In the genomic region with DNA sequence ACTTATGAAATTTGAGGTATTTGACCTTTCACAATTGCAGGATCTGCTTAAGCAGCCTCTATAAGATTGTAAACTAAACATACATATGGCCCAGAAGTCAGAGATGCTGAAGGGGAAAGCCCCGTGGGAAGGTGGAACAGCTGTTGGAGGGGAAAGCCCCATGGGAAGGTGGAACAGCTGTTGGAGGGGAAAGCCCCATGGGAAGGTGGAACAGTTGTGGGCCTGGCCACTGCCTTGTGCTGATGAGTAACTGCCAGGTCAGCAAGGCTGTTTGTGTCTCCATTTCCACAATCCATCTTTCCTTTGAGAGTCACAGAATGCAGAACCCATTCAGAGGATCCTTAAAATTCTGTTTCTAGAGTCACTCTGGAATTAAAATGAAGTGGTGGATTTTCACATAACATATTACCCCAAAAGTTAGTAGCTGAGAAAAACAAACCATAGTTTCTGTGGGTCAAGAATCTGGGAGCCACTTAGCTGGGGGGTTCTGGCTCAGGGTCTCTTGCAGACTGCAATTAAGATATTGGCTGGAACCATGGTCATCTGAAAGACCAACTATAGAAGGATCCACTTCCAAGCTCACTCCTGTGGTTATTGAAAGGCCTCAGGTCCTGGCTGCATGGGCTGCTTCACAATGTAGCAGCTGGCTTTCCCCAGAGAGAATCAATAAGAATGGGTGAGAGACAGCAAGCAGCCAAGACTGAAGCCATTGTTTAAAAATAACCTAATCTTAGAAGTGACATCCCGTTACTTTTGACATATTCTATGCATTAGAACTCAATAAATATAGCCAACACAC, we compare ENCODE assay signal across 11 cellular contexts.
A peak's percentile ranks its signal among the peaks of the same experiment; 100 is the strongest.
DNase-seq lines count a peak whose midpoint lies in the region; ATAC-seq and TF ChIP-seq lines count a peak whose summit lies in the region.
"Had no signal": no experiment of that assay in that cellular context is flagged by ENCODE, and none has a peak within 500 bp of the region (broad histone marks: within the 10 kb centered on the region; RNA-seq: fewer than 3 reads in every experiment).

No MANE protein-coding gene starts in this region.

- H3K9ac ChIP-seq in Karpas-422 (ENCODE audit: low read length), result no peak overlapping the region

- H4K20me1 ChIP-seq in Karpas-422 (ENCODE audit: insufficient read depth, low read depth, low read length), result no peaks in the 10 kb centered on the region

- CTCF ChIA-PET in HEK293T (lab: Yijun Ruan, JAX), result no interaction called here

- peaks cover 35% of the 10 kb centered on the region for H3K4me1 ChIP-seq in SJCRH30
- H3K4me1 ChIP-seq in Karpas-422 (ENCODE audit: low read length), result no peaks in the 10 kb centered on the region

- H3K27ac ChIP-seq in SJCRH30, result peak overlapping the region; percentile 66
- H3K27ac ChIP-seq in Karpas-422 (ENCODE audit: low read length), result no peak overlapping the region

- H2AFZ ChIP-seq in Karpas-422 (ENCODE audit: low read length), result no peak overlapping the region

- DNase-seq in A172 (ENCODE audit: low spot score) (peak; percentile 30), SJCRH30 (peak; percentile 100), Karpas-422 (no peak), HEK293T (ENCODE audit: extremely low spot score) (no peak), NCI-H1930 (lab: John Stamatoyannopoulos, UW) (no peak), amniotic stem cell (lab: John Stamatoyannopoulos, UW) (no peak)
- DNase-seq: DMS79, MG63, naive B cell had no signal

- H3K9me2 ChIP-seq in Karpas-422 (replicated peaks; ENCODE audit: insufficient read depth, low read length), result no peaks in the 10 kb centered on the region

- no peak overlapping the region for H3K4me3 ChIP-seq in SJCRH30
- no peak overlapping the region for H3K4me3 ChIP-seq in Karpas-422 (ENCODE audit: low read length)
- H3K4me3 ChIP-seq: MG63 had no signal

- no peaks in the 10 kb centered on the region for H3K36me3 ChIP-seq in SJCRH30
- H3K36me3 ChIP-seq in Karpas-422 (ENCODE audit: insufficient read depth, low read length), result no peaks in the 10 kb centered on the region
- H3K36me3 ChIP-seq: MG63 had no signal

- ATAC-seq in GM18873 (IDR thresholded peaks at IDR 0.05; ENCODE audit: low FRiP score, unreplicated experiment) (peak; percentile 99), HG02852 (IDR thresholded peaks at IDR 0.05; ENCODE audit: unreplicated experiment) (peak; percentile 95)

- H3K9me3 ChIP-seq in SJCRH30 (replicated peaks) (no peaks in the 10 kb centered on the region), Karpas-422 (ENCODE audit: low read length) (no peaks in the 10 kb centered on the region)
- H3K9me3 ChIP-seq: MG63 had no signal

- no peaks in the 10 kb centered on the region for H3K79me2 ChIP-seq in Karpas-422 (ENCODE audit: low read length)

- POLR2A ChIA-PET in HEK293T (lab: Yijun Ruan, JAX), result no interaction called here

- H3K27me3 ChIP-seq in SJCRH30 (no peaks in the 10 kb centered on the region), Karpas-422 (ENCODE audit: low read length) (no peaks in the 10 kb centered on the region)
- H3K27me3 ChIP-seq: MG63 had no signal

- H3K4me2 ChIP-seq in Karpas-422 (ENCODE audit: low read depth, low read length, poor library complexity, severe bottlenecking), result no peak overlapping the region

TF ChIP-seq in HEK293T, 16 proteins besides CTCF, POLR2A, EP300 and RAD21:
- TF ChIP-seq FOXM1 (IDR thresholded peaks at IDR 0.05; ENCODE audit: borderline replicate concordance), result no peak
- no peak for TF ChIP-seq SP1 (IDR thresholded peaks at IDR 0.05)

Comparison
In these comparisons a context has a peak if more than half of its experiments do, and no peak if none do; other contexts are left out.
1. DNase-seq: peak in A172 (single experiment) and SJCRH30 (2 of 2); none in Karpas-422 (single experiment), HEK293T (single experiment), NCI-H1930 (0 of 2) and amniotic stem cell (single experiment).